Comparison of ENCODE assay signal across 1 cellular context in genomic region chr4:88158038-88158359, GRCh38.
TF ChIP-seq lines count a peak whose summit lies in the region.

No MANE protein-coding gene starts in this region.

TF ChIP-seq in SK-N-SH, 30 proteins besides CTCF, POLR2A, EP300 and RAD21 (continued from another document):
- TF ChIP-seq REST (IDR thresholded peaks at IDR 0.05; ENCODE audit: low read depth, low read length) = no peak
- TF ChIP-seq, protein P1, sequence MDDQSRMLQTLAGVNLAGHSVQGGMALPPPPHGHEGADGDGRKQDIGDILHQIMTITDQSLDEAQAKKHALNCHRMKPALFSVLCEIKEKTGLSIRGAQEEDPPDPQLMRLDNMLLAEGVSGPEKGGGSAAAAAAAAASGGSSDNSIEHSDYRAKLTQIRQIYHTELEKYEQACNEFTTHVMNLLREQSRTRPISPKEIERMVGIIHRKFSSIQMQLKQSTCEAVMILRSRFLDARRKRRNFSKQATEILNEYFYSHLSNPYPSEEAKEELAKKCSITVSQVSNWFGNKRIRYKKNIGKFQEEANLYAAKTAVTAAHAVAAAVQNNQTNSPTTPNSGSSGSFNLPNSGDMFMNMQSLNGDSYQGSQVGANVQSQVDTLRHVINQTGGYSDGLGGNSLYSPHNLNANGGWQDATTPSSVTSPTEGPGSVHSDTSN (IDR thresholded peaks at IDR 0.05) = no peak
- TF ChIP-seq JUND (IDR thresholded peaks at IDR 0.05) = no peak
- no peak for TF ChIP-seq FOXM1 (IDR thresholded peaks at IDR 0.05; ENCODE audit: low read depth)
- no peak for TF ChIP-seq MEF2A (IDR thresholded peaks at IDR 0.05; ENCODE audit: borderline replicate concordance, low read depth)
- no peak for TF ChIP-seq YY1 (IDR thresholded peaks at IDR 0.05; ENCODE audit: low read depth)
- no peak for TF ChIP-seq TCF12 (IDR thresholded peaks at IDR 0.05)
- TF ChIP-seq SIN3A (IDR thresholded peaks at IDR 0.05; ENCODE audit: borderline replicate concordance, low read depth, low read length) = no peak
- no peak for TF ChIP-seq ELF1 (IDR thresholded peaks at IDR 0.05)
- no peak for TF ChIP-seq USF1 (IDR thresholded peaks at IDR 0.05; ENCODE audit: borderline replicate concordance, low read depth)
- TF ChIP-seq TAF1 (IDR thresholded peaks at IDR 0.05; ENCODE audit: borderline replicate concordance, low read depth, low read length) = no peak
- no peak for TF ChIP-seq RFX5 (IDR thresholded peaks at IDR 0.05; ENCODE audit: low read length)
- no peak for TF ChIP-seq NFIC (IDR thresholded peaks at IDR 0.05; ENCODE audit: borderline replicate concordance)
